1 cellular context compared by ENCODE assay signal in genomic region chr20:7025635-7026034, GRCh38.
TF ChIP-seq lines count a peak whose summit lies in the region.

No MANE protein-coding gene starts in this region.

TF ChIP-seq in GM23338, 12 proteins besides CTCF, POLR2A, EP300 and RAD21 (continued from another document):
- TF ChIP-seq, protein P1, sequence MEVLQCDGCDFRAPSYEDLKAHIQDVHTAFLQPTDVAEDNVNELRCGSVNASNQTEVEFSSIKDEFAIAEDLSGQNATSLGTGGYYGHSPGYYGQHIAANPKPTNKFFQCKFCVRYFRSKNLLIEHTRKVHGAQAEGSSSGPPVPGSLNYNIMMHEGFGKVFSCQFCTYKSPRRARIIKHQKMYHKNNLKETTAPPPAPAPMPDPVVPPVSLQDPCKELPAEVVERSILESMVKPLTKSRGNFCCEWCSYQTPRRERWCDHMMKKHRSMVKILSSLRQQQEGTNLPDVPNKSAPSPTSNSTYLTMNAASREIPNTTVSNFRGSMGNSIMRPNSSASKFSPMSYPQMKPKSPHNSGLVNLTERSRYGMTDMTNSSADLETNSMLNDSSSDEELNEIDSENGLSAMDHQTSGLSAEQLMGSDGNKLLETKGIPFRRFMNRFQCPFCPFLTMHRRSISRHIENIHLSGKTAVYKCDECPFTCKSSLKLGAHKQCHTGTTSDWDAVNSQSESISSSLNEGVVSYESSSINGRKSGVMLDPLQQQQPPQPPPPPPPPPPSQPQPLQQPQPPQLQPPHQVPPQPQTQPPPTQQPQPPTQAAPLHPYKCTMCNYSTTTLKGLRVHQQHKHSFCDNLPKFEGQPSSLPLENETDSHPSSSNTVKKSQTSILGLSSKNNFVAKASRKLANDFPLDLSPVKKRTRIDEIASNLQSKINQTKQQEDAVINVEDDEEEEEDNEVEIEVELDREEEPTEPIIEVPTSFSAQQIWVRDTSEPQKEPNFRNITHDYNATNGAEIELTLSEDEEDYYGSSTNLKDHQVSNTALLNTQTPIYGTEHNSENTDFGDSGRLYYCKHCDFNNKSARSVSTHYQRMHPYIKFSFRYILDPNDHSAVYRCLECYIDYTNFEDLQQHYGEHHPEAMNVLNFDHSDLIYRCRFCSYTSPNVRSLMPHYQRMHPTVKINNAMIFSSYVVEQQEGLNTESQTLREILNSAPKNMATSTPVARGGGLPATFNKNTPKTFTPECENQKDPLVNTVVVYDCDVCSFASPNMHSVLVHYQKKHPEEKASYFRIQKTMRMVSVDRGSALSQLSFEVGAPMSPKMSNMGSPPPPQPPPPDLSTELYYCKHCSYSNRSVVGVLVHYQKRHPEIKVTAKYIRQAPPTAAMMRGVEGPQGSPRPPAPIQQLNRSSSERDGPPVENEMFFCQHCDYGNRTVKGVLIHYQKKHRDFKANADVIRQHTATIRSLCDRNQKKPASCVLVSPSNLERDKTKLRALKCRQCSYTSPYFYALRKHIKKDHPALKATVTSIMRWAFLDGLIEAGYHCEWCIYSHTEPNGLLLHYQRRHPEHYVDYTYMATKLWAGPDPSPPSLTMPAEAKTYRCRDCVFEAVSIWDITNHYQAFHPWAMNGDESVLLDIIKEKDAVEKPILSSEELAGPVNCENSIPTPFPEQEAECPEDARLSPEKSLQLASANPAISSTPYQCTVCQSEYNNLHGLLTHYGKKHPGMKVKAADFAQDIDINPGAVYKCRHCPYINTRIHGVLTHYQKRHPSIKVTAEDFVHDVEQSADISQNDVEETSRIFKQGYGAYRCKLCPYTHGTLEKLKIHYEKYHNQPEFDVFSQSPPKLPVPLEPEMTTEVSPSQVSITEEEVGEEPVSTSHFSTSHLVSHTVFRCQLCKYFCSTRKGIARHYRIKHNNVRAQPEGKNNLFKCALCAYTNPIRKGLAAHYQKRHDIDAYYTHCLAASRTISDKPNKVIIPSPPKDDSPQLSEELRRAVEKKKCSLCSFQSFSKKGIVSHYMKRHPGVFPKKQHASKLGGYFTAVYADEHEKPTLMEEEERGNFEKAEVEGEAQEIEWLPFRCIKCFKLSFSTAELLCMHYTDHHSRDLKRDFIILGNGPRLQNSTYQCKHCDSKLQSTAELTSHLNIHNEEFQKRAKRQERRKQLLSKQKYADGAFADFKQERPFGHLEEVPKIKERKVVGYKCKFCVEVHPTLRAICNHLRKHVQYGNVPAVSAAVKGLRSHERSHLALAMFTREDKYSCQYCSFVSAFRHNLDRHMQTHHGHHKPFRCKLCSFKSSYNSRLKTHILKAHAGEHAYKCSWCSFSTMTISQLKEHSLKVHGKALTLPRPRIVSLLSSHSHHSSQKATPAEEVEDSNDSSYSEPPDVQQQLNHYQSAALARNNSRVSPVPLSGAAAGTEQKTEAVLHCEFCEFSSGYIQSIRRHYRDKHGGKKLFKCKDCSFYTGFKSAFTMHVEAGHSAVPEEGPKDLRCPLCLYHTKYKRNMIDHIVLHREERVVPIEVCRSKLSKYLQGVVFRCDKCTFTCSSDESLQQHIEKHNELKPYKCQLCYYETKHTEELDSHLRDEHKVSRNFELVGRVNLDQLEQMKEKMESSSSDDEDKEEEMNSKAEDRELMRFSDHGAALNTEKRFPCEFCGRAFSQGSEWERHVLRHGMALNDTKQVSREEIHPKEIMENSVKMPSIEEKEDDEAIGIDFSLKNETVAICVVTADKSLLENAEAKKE (CRISPR knock-in tag; IDR thresholded peaks at IDR 0.05) = no peak
- TF ChIP-seq EZH2 (IDR thresholded peaks at IDR 0.05; ENCODE audit: low read depth, unreplicated experiment) = no peak
- TF ChIP-seq JUNB (IDR thresholded peaks at IDR 0.05; ENCODE audit: unreplicated experiment) = no peak
- TF ChIP-seq, protein P2, sequence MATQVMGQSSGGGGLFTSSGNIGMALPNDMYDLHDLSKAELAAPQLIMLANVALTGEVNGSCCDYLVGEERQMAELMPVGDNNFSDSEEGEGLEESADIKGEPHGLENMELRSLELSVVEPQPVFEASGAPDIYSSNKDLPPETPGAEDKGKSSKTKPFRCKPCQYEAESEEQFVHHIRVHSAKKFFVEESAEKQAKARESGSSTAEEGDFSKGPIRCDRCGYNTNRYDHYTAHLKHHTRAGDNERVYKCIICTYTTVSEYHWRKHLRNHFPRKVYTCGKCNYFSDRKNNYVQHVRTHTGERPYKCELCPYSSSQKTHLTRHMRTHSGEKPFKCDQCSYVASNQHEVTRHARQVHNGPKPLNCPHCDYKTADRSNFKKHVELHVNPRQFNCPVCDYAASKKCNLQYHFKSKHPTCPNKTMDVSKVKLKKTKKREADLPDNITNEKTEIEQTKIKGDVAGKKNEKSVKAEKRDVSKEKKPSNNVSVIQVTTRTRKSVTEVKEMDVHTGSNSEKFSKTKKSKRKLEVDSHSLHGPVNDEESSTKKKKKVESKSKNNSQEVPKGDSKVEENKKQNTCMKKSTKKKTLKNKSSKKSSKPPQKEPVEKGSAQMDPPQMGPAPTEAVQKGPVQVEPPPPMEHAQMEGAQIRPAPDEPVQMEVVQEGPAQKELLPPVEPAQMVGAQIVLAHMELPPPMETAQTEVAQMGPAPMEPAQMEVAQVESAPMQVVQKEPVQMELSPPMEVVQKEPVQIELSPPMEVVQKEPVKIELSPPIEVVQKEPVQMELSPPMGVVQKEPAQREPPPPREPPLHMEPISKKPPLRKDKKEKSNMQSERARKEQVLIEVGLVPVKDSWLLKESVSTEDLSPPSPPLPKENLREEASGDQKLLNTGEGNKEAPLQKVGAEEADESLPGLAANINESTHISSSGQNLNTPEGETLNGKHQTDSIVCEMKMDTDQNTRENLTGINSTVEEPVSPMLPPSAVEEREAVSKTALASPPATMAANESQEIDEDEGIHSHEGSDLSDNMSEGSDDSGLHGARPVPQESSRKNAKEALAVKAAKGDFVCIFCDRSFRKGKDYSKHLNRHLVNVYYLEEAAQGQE (IDR thresholded peaks at IDR 0.05; ENCODE audit: unreplicated experiment) = no peak
- TF ChIP-seq, protein P3, sequence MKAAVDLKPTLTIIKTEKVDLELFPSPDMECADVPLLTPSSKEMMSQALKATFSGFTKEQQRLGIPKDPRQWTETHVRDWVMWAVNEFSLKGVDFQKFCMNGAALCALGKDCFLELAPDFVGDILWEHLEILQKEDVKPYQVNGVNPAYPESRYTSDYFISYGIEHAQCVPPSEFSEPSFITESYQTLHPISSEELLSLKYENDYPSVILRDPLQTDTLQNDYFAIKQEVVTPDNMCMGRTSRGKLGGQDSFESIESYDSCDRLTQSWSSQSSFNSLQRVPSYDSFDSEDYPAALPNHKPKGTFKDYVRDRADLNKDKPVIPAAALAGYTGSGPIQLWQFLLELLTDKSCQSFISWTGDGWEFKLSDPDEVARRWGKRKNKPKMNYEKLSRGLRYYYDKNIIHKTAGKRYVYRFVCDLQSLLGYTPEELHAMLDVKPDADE (IDR thresholded peaks at IDR 0.05) = no peak
- no peak for TF ChIP-seq POLR2AphosphoS5 (IDR thresholded peaks at IDR 0.05; ENCODE audit: low read depth)
- no peak for TF ChIP-seq ZNF331 (CRISPR knock-in tag; IDR thresholded peaks at IDR 0.05; ENCODE audit: low read depth)
- TF ChIP-seq ZNF114 (CRISPR knock-in tag; IDR thresholded peaks at IDR 0.05) = no peak
- no peak for TF ChIP-seq EZH2phosphoT487 (IDR thresholded peaks at IDR 0.05; ENCODE audit: unreplicated experiment)
- TF ChIP-seq CREB1 (CRISPR knock-in tag; IDR thresholded peaks at IDR 0.05; ENCODE audit: low read depth) = no peak
